Comparison of ENCODE assay signal across 9 cellular contexts in the genomic region with DNA sequence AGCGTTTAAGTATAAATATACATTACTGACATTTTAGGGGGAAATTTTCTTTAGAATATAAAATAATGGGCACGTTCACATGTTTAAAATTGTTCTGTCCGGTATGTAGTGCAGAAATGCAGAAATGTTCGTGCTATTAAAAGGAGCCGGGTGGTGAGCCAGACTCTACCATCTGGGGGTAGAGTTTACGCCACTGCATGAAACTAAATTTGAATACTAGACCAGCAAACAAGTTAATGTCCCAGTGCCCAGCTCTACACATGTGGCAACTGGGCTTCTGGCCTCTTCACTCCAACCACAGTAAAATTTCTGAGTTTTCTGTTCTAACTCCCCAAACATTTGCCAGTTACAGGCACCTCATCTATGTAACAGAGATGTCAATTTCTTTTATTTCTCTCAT.
"Had no signal": no experiment of that assay in that cellular context is flagged by ENCODE, and none has a peak within 500 bp of the region (broad histone marks: within the 10 kb centered on the region; RNA-seq: fewer than 3 reads in every experiment).

No MANE protein-coding gene starts in this region.

- H3K4me3 Mint-ChIP-seq: HFFc6 had no signal

- FAIRE-seq: HTR-8/SVneo, K562 had no signal

- DNase-seq: GM23248, GOT3, H7, HFFc6, IMR-90 had no signal

- ATAC-seq: HCT116, K562 had no signal

- H3K27ac Mint-ChIP-seq: HFFc6 had no signal

- H3K36me3 ChIP-seq: HAP-1 had no signal

- H3K27ac ChIP-seq: GM23248 had no signal

- H3K9ac ChIP-seq: GM23248 had no signal

- H2AFZ ChIP-seq: GM23248 had no signal

- H3K4me3 ChIP-seq: GM23248, HAP-1, K562 had no signal
